Comparison of ENCODE assay signal across 40 cellular contexts in genomic region chr16:57918444-57918843, GRCh38. TPM values are rescaled to one million over a fixed set of nuclear protein-coding genes. Genes with fewer than 3 reads are reported as not detected.
"Had no signal": no experiment of that assay in that cellular context is flagged by ENCODE, and none has a peak within 500 bp of the region (broad histone marks: within the 10 kb centered on the region; RNA-seq: fewer than 3 reads in every experiment).

No MANE protein-coding gene starts in this region.

- DNase-seq: Karpas-422, Kasumi-1, MG63, MM.1S, MV-4-11, NCI-H1048, NCI-H1092, NCI-H1092 treated with DMSO at 0.1 percent for 48 hours, NCI-H1105, NCI-H1105 treated with DMSO at 0.1 percent for 48 hours, NCI-H1417, NCI-H1417 treated with DMSO at 0.1 percent for 48 hours, NCI-H1436, NCI-H1436 treated with DMSO at 0.1 percent for 48 hours, NCI-H146, NCI-H1694, NCI-H1694 treated with DMSO at 0.1 percent for 48 hours, NCI-H187, NCI-H187 treated with DMSO at 0.1 percent for 48 hours, NCI-H1930, NCI-H2029, NCI-H2029 treated with DMSO at 0.1 percent for 48 hours, NCI-H2081, NCI-H2081 treated with DMSO at 0.1 percent for 48 hours, NCI-H2107, NCI-H2171, NCI-H2171 treated with DMSO at 0.1 percent for 48 hours, NCI-H2227 treated with DMSO at 0.1 percent for 48 hours, NCI-H226, NCI-H345, NCI-H446, NCI-H446 treated with DMSO at 0.1 percent for 48 hours, NCI-H510A, NCI-H510A treated with DMSO at 0.1 percent for 48 hours, NCI-H524, NCI-H524 treated with DMSO at 0.1 percent for 48 hours had no signal

- H3K36me3 ChIP-seq: MG63 had no signal

- H3K27me3 ChIP-seq: MG63 had no signal

- H3K4me3 ChIP-seq: MG63 had no signal

RNA-seq across cellular contexts. Expression of gene CNGB1, which starts 52.5 kb away (rescaled TPM):
- total RNA-seq: LHCN-M2, M059J, MCF 10A, NCI-H460 had no signal
